ENCODE assay signal across 22 cellular contexts in genomic region chr4:88112856-88113255, GRCh38. TPM values are rescaled to one million over a fixed set of nuclear protein-coding genes. Genes with fewer than 3 reads are reported as not detected.
A peak's percentile ranks its signal among the peaks of the same experiment; 100 is the strongest.
DNase-seq lines count a peak whose midpoint lies in the region; ATAC-seq, FAIRE-seq and TF ChIP-seq lines count a peak whose summit lies in the region.
"Had no signal": no experiment of that assay in that cellular context is flagged by ENCODE, and none has a peak within 500 bp of the region (broad histone marks: within the 10 kb centered on the region; RNA-seq: fewer than 3 reads in every experiment).

No MANE protein-coding gene starts in this region.

- DNase-seq in HepG2 (ENCODE audit: low spot score) = peak; percentile 50
- DNase-seq in right lobe of liver = no peak
- no peak for DNase-seq in bronchial epithelial cell (ENCODE audit: low read depth)
- no peak for DNase-seq in trophoblast cell
- DNase-seq in tibial nerve (ENCODE audit: low spot score in 2 of 2) = no peak
- DNase-seq: AML-193; Calu3; CD4-positive, alpha-beta T cell; CD8-positive, alpha-beta T cell; DMS79 treated with DMSO at 0.1 percent for 48 hours; GF-D8 had no signal

- H3K4me1 ChIP-seq in HepG2 (ENCODE audit: insufficient read depth, low read length) = peaks cover 54% of the 10 kb centered on the region
- H3K4me1 ChIP-seq in right lobe of liver = peaks cover 0 to 32% (median 11%) of the 10 kb centered on the region in 4 donors
- peaks cover 0 to under 1% of the 10 kb centered on the region in 2 experiments for H3K4me1 ChIP-seq in trophoblast cell (ENCODE audit: control insufficient read depth in 1 of 2, insufficient read depth in 2 of 2, low read length in 2 of 2)
- peaks cover 0 to 5% (median 0%) of the 10 kb centered on the region in 4 donors for H3K4me1 ChIP-seq in tibial nerve

- CTCF ChIA-PET in HepG2 (lab: Yijun Ruan, JAX; ENCODE audit: low intra/inter-chr PET ratio, low total read pairs) = no interaction called here

- no peaks in the 10 kb centered on the region for H4K20me1 ChIP-seq in HepG2 (ENCODE audit: insufficient read depth, low read length)
- H4K20me1 ChIP-seq: BLaER1 treated with 17β-estradiol and CSF1 and Interleukin-3, amounts not matched to agents 10 nM and 100 nM had no signal

- H3K4me2 ChIP-seq in HepG2 (ENCODE audit: low read depth, low read length) (no peak overlapping the region), trophoblast cell (ENCODE audit: low read length) (no peak overlapping the region)
- H3K4me2 ChIP-seq: A549; BLaER1 treated with 17β-estradiol and CSF1 and Interleukin-3, amounts not matched to agents 10 nM and 100 nM had no signal

- WGBS in HepG2 (ENCODE audit: low lambda C conversion rate) = 100% methylated on average over 5 of the region's 5 CpGs
- WGBS in right lobe of liver (ENCODE audit: insufficient coverage, low coverage, low lambda C conversion rate, missing lambda C conversion rate) = no CpG with 5 or more reads among the region's 5 CpGs
- WGBS in trophoblast cell (ENCODE audit: extremely low coverage, insufficient coverage, insufficient read length) = no CpG with 5 or more reads among the region's 5 CpGs
- WGBS in tibial nerve, 2 donors = 88 to 94% methylated on average over 5 of the region's 5 CpGs

- H3K27ac ChIP-seq in HepG2 (ENCODE audit: extremely low read length, insufficient read depth, low read length) (no peak overlapping the region), right lobe of liver (no peak overlapping the region), trophoblast cell (ENCODE audit: low read depth, low read length) (no peak overlapping the region), tibial nerve (no peak overlapping the region)
- H3K27ac ChIP-seq: 22Rv1; BLaER1 treated with 17β-estradiol and CSF1 and Interleukin-3, amounts not matched to agents 10 nM and 100 nM; C4-2B had no signal

- no peak for FAIRE-seq in HepG2 (lab: Jason Lieb, UNC)
- FAIRE-seq in bronchial epithelial cell (lab: Jason Lieb, UNC) = peak; percentile 83
- FAIRE-seq: A549, D721Med, G401.6, GM12891, GM18507 had no signal

- no peak overlapping the region for H4K12ac ChIP-seq in trophoblast cell (ENCODE audit: low read depth, low read length)

- no peak overlapping the region for H3K18ac ChIP-seq in trophoblast cell (ENCODE audit: low read length)

- no peak overlapping the region for H4K91ac ChIP-seq in trophoblast cell (ENCODE audit: low read depth, low read length)

- no peak overlapping the region for H4K8ac ChIP-seq in trophoblast cell (ENCODE audit: low read depth, low read length)

- no peak overlapping the region for H3K23ac ChIP-seq in trophoblast cell (ENCODE audit: low read length)

- H3K79me1 ChIP-seq in trophoblast cell (ENCODE audit: low read length) = no peaks in the 10 kb centered on the region

- H2BK5ac ChIP-seq in trophoblast cell (ENCODE audit: low read depth, low read length, poor library complexity) = no peak overlapping the region

- in situ Hi-C loops in HepG2 (cut with HindIII; ENCODE audit: extremely low pct_ligation_motif_present, low pct_unique_long_range_greater_than_20kb) = no loop called here

- intact Hi-C loops in HepG2 (cut with micrococcal nuclease; ENCODE audit: unreplicated experiment) = no loop called here
- intact Hi-C loops in right lobe of liver (cut with DNase I) = no loop called here

- H3K9ac ChIP-seq in HepG2 (ENCODE audit: insufficient read depth, low read depth, low read length) = no peak overlapping the region
- no peak overlapping the region for H3K9ac ChIP-seq in trophoblast cell (ENCODE audit: low read length)
- H3K9ac ChIP-seq: BLaER1 treated with 17β-estradiol and CSF1 and Interleukin-3, amounts not matched to agents 10 nM and 100 nM had no signal

- H2BK12ac ChIP-seq in trophoblast cell (ENCODE audit: low read length) = peak overlapping the region; percentile 24

- no peak overlapping the region for H3K4ac ChIP-seq in trophoblast cell (ENCODE audit: low read depth, low read length)

- H2BK120ac ChIP-seq in trophoblast cell (ENCODE audit: insufficient read depth, low read length, poor library complexity) = no peak overlapping the region

- H3K27me3 ChIP-seq in HepG2 (ENCODE audit: control insufficient read depth in 1 of 2, insufficient read depth in 2 of 2, low read length in 2 of 2) (no peaks in the 10 kb centered on the region), right lobe of liver (no peaks in the 10 kb centered on the region), bronchial epithelial cell (ENCODE audit: control insufficient read depth, insufficient read depth, low read length) (no peaks in the 10 kb centered on the region), trophoblast cell (ENCODE audit: insufficient read depth, low read length) (no peaks in the 10 kb centered on the region), tibial nerve (no peaks in the 10 kb centered on the region)
- H3K27me3 ChIP-seq: BLaER1 treated with 17β-estradiol and CSF1 and Interleukin-3, amounts not matched to agents 10 nM and 100 nM had no signal

- no peaks in the 10 kb centered on the region for H3K79me2 ChIP-seq in HepG2 (ENCODE audit: insufficient read depth, low read length)
- H3K79me2 ChIP-seq in trophoblast cell (ENCODE audit: control insufficient read depth, insufficient read depth, low read length, poor library complexity) = no peaks in the 10 kb centered on the region

- ATAC-seq in HepG2 (no peak), right lobe of liver (no peak), esophagus mucosa (no peak)
- ATAC-seq: A549; CD8-positive, alpha-beta T cell had no signal

- H3K9me3 ChIP-seq in HepG2 (ENCODE audit: low read length) = no peaks in the 10 kb centered on the region
- H3K9me3 ChIP-seq in right lobe of liver = no peaks in the 10 kb centered on the region
- no peaks in the 10 kb centered on the region for H3K9me3 ChIP-seq in trophoblast cell (ENCODE audit: insufficient read depth, low read depth, low read length)
- H3K9me3 ChIP-seq in tibial nerve = no peaks in the 10 kb centered on the region
- H3K9me3 ChIP-seq: A549, Caco-2 had no signal

- H3K14ac ChIP-seq in trophoblast cell (ENCODE audit: low read length) = no peak overlapping the region

- no peak overlapping the region for H2AK5ac ChIP-seq in trophoblast cell (ENCODE audit: low read length)

- POLR2A ChIA-PET in HepG2 (lab: Yijun Ruan, JAX) = interaction anchor here (0.8 kb wide), 1 partner anchor 9 kb away, joined by 3 read pairs; no protein-coding TSS in a partner anchor

- H2AFZ ChIP-seq in HepG2 (ENCODE audit: low read length) (no peak overlapping the region), trophoblast cell (ENCODE audit: insufficient read depth, low read length, poor library complexity) (no peak overlapping the region)

- TF ChIP-seq POLR2A in HepG2 (IDR thresholded peaks at IDR 0.05; ENCODE audit: insufficient read depth in 1 of 2, low read depth in 2 of 2, low read length in 2 of 2) = no peak
- TF ChIP-seq POLR2A in right lobe of liver (IDR thresholded peaks at IDR 0.05) = no peak
- no peak for TF ChIP-seq POLR2A in tibial nerve (IDR thresholded peaks at IDR 0.05)

- no peak for TF ChIP-seq EP300 in HepG2 (IDR thresholded peaks at IDR 0.05; ENCODE audit: low read depth in 2 of 2, low read length in 2 of 2)
- no peak for TF ChIP-seq EP300 in HepG2 (CRISPR knock-in tag; IDR thresholded peaks at IDR 0.05; ENCODE audit: borderline replicate concordance)
- TF ChIP-seq EP300 in tibial nerve (IDR thresholded peaks at IDR 0.05) = no peak

- TF ChIP-seq CTCF in HepG2 (CRISPR knock-in tag; IDR thresholded peaks at IDR 0.05) (no peak), right lobe of liver (IDR thresholded peaks at IDR 0.05) (no peak), bronchial epithelial cell (IDR thresholded peaks at IDR 0.05; ENCODE audit: insufficient read depth, low read length, severe bottlenecking) (no peak), tibial nerve (IDR thresholded peaks at IDR 0.05) (no peak)

- TF ChIP-seq RAD21 in HepG2 (CRISPR knock-in tag; IDR thresholded peaks at IDR 0.05) = no peak

- H3K36me3 ChIP-seq in HepG2 (replicated peaks in 1 of 2; ENCODE audit: control insufficient read depth in 1 of 2, insufficient read depth in 2 of 2, low read length in 2 of 2) (no peaks in the 10 kb centered on the region), right lobe of liver (no peaks in the 10 kb centered on the region), bronchial epithelial cell (ENCODE audit: control insufficient read depth, insufficient read depth, low read length) (no peaks in the 10 kb centered on the region), trophoblast cell (ENCODE audit: control insufficient read depth in 1 of 2, insufficient read depth in 2 of 2, low read length in 2 of 2) (peaks cover 0 to 4% of the 10 kb centered on the region in 2 experiments), tibial nerve (no peaks in the 10 kb centered on the region)
- H3K36me3 ChIP-seq: BLaER1 treated with 17β-estradiol and CSF1 and Interleukin-3, amounts not matched to agents 10 nM and 100 nM had no signal

- H3K4me3 ChIP-seq in HepG2 (replicated peaks in 1 of 3; ENCODE audit: insufficient read depth in 1 of 3, low read depth in 2 of 3, low read length in 3 of 3) (no peak overlapping the region), right lobe of liver (no peak overlapping the region), bronchial epithelial cell (ENCODE audit: low read depth, low read length) (no peak overlapping the region), trophoblast cell (ENCODE audit: low read depth, low read length) (no peak overlapping the region), tibial nerve (no peak overlapping the region)
- H3K4me3 ChIP-seq: A549; BLaER1 treated with 17β-estradiol and CSF1 and Interleukin-3, amounts not matched to agents 10 nM and 100 nM had no signal

- BruUV-seq in HepG2 (replicated peaks; lab: Mats Ljungman, UMichigan) = no TSS peak

RNA-seq across cellular contexts. Expression of gene ABCG2, which starts 45.6 kb away (rescaled TPM):
- total RNA-seq in HepG2 (2016; rRNA removed; fragmentation: Illumina TruSeq; extraction: Trizol) (13.2 and 15.7 TPM in 2 replicates), right lobe of liver (10 to 100 TPM in 2 of 6 experiments, 1 to 10 TPM in 4; 6.4 to 11.4 (median 8.1) TPM), bronchial epithelial cell (under 0.01 and 0.38 TPM in 2 replicates), esophagus mucosa (0.92 TPM), tibial nerve (10 to 100 TPM in 2 of 4 donors, 1 to 10 TPM in 2; 5.3 to 12.0 (median 8.2) TPM)
- 7.0 and 9.3 TPM in 2 replicates for total RNA-seq in HepG2 (2016; cell fraction: cytosol; rRNA removed; fragmentation: Illumina TruSeq; extraction: Trizol; ENCODE audit: low read depth)
- total RNA-seq in HepG2 (2016; cell fraction: insoluble cytoplasmic fraction; rRNA removed; fragmentation: Illumina TruSeq; extraction: Trizol) = 11.3 and 14.3 TPM in 2 replicates
- total RNA-seq in HepG2 (2016; cell fraction: membrane; rRNA removed; fragmentation: Illumina TruSeq; extraction: Trizol) = 8.6 and 9.3 TPM in 2 replicates
- total RNA-seq in HepG2 (2016; cell fraction: nucleus; rRNA removed; fragmentation: Illumina TruSeq; extraction: Trizol) = 9.2 and 11.9 TPM in 2 replicates
- polyA plus RNA-seq in HepG2 (2011; rRNA removed) = 7.4 and 10.0 TPM in 2 replicates
- 6.8 TPM in 2 replicates for polyA plus RNA-seq in HepG2 (2011; cell fraction: cytosol; rRNA removed)
- 2.7 and 2.9 TPM in 2 replicates for polyA plus RNA-seq in HepG2 (2011; cell fraction: nucleus; rRNA removed)
- polyA plus RNA-seq in HepG2 (2012) = 8.1 and 8.6 TPM in 2 replicates
- 2.6 and 2.9 TPM in 2 replicates for polyA plus RNA-seq in HepG2 (2016; cell fraction: cytosol; fragmentation: Illumina TruSeq; extraction: Trizol; ENCODE audit: low read depth)
- 6.5 and 8.8 TPM in 2 replicates for polyA plus RNA-seq in HepG2 (2016; cell fraction: insoluble cytoplasmic fraction; fragmentation: Illumina TruSeq; extraction: Trizol; ENCODE audit: low read depth)
- 3.4 and 3.6 TPM in 2 replicates for polyA plus RNA-seq in HepG2 (2016; cell fraction: membrane; fragmentation: Illumina TruSeq; extraction: Trizol; ENCODE audit: low read depth)
- polyA plus RNA-seq in HepG2 (2016; cell fraction: nucleus; fragmentation: Illumina TruSeq; extraction: Trizol; ENCODE audit: insufficient read depth, low read depth) = 7.0 and 10.3 TPM in 2 replicates
- polyA minus RNA-seq in HepG2 (2011; rRNA and poly(A)+ RNA removed; ENCODE audit: low replicate concordance) = 6.0 and 8.6 TPM in 2 replicates
- polyA minus RNA-seq in HepG2 (2011; cell fraction: cytosol; rRNA and poly(A)+ RNA removed) = 8.2 and 9.8 TPM in 2 replicates
- polyA minus RNA-seq in HepG2 (2011; cell fraction: nucleus; rRNA and poly(A)+ RNA removed) = 7.9 and 9.6 TPM in 2 replicates
- polyA plus RNA-seq in trophoblast cell (2013) = 35.7 and 36.7 TPM in 2 replicates
- total RNA-seq: B cell; CD4-positive, alpha-beta T cell had no signal
